Comparison of ENCODE assay signal across 8 cellular contexts in genomic region chr12:123670882-123671728, GRCh38. TPM values are rescaled to one million over a fixed set of nuclear protein-coding genes. Genes with fewer than 3 reads are reported as not detected.
DNase-seq lines count a peak whose midpoint lies in the region; ATAC-seq, FAIRE-seq and TF ChIP-seq lines count a peak whose summit lies in the region.

Gene TCTN2, plus strand, starts transcription at chr12:123671113. Its CDS starts 128 bp downstream, at chr12:123671241.

- no peak for FAIRE-seq in astrocyte (lab: Jason Lieb, UNC)

- TF ChIP-seq CTCF in astrocyte (IDR thresholded peaks at IDR 0.05; ENCODE audit: insufficient read depth, low read depth, low read length) (no peak), vagina (IDR thresholded peaks at IDR 0.05) (no peak)

- no peaks in the 10 kb centered on the region for H4K20me1 ChIP-seq in astrocyte (ENCODE audit: insufficient read depth, low read length)

- peak within 1 kb of the TSS; percentile 41 for H3K27ac ChIP-seq in astrocyte (ENCODE audit: low read depth, low read length)
- peak within 1 kb of the TSS; percentile 68 for H3K27ac ChIP-seq in rectal smooth muscle tissue (ENCODE audit: low read depth, low read length)
- no peak within 1 kb of the TSS for H3K27ac ChIP-seq in vagina

- H3K9ac ChIP-seq in astrocyte (ENCODE audit: low read length) (peak within 1 kb of the TSS; percentile 83), rectal smooth muscle tissue (ENCODE audit: low read length) (peak within 1 kb of the TSS; percentile 51)

- H3K4me1 ChIP-seq in astrocyte (ENCODE audit: insufficient read depth, low read length) (peaks cover 13% of the 10 kb centered on the region), rectal smooth muscle tissue (ENCODE audit: control insufficient read depth, insufficient read depth, low read length) (peaks cover 8% of the 10 kb centered on the region), vagina (peaks cover 19% of the 10 kb centered on the region)

- H3K36me3 Mint-ChIP-seq in T-helper 2 cell treated with Interferon-gamma antibody and Interleukin-4, amounts not matched to agents 5 μg/mL and 100 μg/mL, for 36 hours (ENCODE audit: low read depth): no peaks in the 10 kb centered on the region
- H3K36me3 Mint-ChIP-seq in astrocyte (ENCODE audit: low read depth, unreplicated experiment): peaks cover 9% of the 10 kb centered on the region

- peak within 1 kb of the TSS; percentile 90 for H3K4me3 ChIP-seq in astrocyte (ENCODE audit: insufficient read depth, low read depth, low read length)
- H3K4me3 ChIP-seq in rectal smooth muscle tissue (ENCODE audit: low read length): peak within 1 kb of the TSS; percentile 96
- H3K4me3 ChIP-seq in vagina: peak within 1 kb of the TSS; percentile 54 to 96

- H3K27me3 ChIP-seq in astrocyte (ENCODE audit: insufficient read depth, low read length) (no peaks in the 10 kb centered on the region), rectal smooth muscle tissue (ENCODE audit: control insufficient read depth, insufficient read depth, low read length) (no peaks in the 10 kb centered on the region), vagina (no peaks in the 10 kb centered on the region)

- peak within 1 kb of the TSS; percentile 93 for H2AFZ ChIP-seq in astrocyte (ENCODE audit: low read depth, low read length)

- peak within 1 kb of the TSS; percentile 87 for H3K4me3 Mint-ChIP-seq in T-helper 2 cell treated with Interferon-gamma antibody and Interleukin-4, amounts not matched to agents 5 μg/mL and 100 μg/mL, for 36 hours
- peak within 1 kb of the TSS; percentile 90 for H3K4me3 Mint-ChIP-seq in astrocyte (ENCODE audit: unreplicated experiment)

- H3K36me3 ChIP-seq in astrocyte (ENCODE audit: insufficient read depth, low read length): no peaks in the 10 kb centered on the region
- peaks cover 5% of the 10 kb centered on the region for H3K36me3 ChIP-seq in rectal smooth muscle tissue (ENCODE audit: control insufficient read depth, insufficient read depth, low read length)
- peaks cover 0 to 19% of the 10 kb centered on the region in 2 donors for H3K36me3 ChIP-seq in vagina

- H3K9me3 ChIP-seq in astrocyte (ENCODE audit: insufficient read depth, low read depth, low read length) (no peaks in the 10 kb centered on the region), vagina (no peaks in the 10 kb centered on the region)

- no peak for TF ChIP-seq POLR2A in vagina (IDR thresholded peaks at IDR 0.05)

- H3K79me2 ChIP-seq in astrocyte (ENCODE audit: insufficient read depth, low read length): no peaks in the 10 kb centered on the region

- no peaks in the 10 kb centered on the region for H3K27me3 Mint-ChIP-seq in T-helper 2 cell treated with Interferon-gamma antibody and Interleukin-4, amounts not matched to agents 5 μg/mL and 100 μg/mL, for 36 hours (ENCODE audit: low read depth)
- H3K27me3 Mint-ChIP-seq in astrocyte (ENCODE audit: low read depth, unreplicated experiment): no peaks in the 10 kb centered on the region

- H3K4me1 Mint-ChIP-seq in T-helper 2 cell treated with Interferon-gamma antibody and Interleukin-4, amounts not matched to agents 5 μg/mL and 100 μg/mL, for 36 hours (ENCODE audit: low read depth): peaks cover 10% of the 10 kb centered on the region
- peaks cover 2% of the 10 kb centered on the region for H3K4me1 Mint-ChIP-seq in astrocyte (ENCODE audit: low read depth, unreplicated experiment)

- H3K9me3 Mint-ChIP-seq in T-helper 2 cell treated with Interferon-gamma antibody and Interleukin-4, amounts not matched to agents 5 μg/mL and 100 μg/mL, for 36 hours: no peaks in the 10 kb centered on the region
- no peaks in the 10 kb centered on the region for H3K9me3 Mint-ChIP-seq in astrocyte (ENCODE audit: unreplicated experiment)

- H3K4me2 ChIP-seq in astrocyte (ENCODE audit: low read length): peak within 1 kb of the TSS; percentile 98

- intact Hi-C loops in vagina (cut with DNase I): no loop called here

- ATAC-seq in GM18508 (IDR thresholded peaks at IDR 0.05; ENCODE audit: insufficient read depth, unreplicated experiment) (peak; percentile 70), HG02973 (IDR thresholded peaks at IDR 0.05; ENCODE audit: unreplicated experiment) (peak; percentile 96)

- DNase-seq in NCI-H1930 (lab: John Stamatoyannopoulos, UW) (peak; percentile 84 to 86), astrocyte (ENCODE audit: low read depth) (peak; percentile 82), hepatic stellate cell (ENCODE audit: low spot score) (peak; percentile 99), vagina (ENCODE audit: extremely low spot score in 2 of 2) (peak in 1 of 2 donors; percentile 95)
- DNase-seq in T-helper 2 cell treated with Interferon-gamma antibody and Interleukin-4, amounts not matched to agents 5 μg/mL and 100 μg/mL, for 36 hours (ENCODE audit: low spot score): peak; percentile 93

- H3K27ac Mint-ChIP-seq in T-helper 2 cell treated with Interferon-gamma antibody and Interleukin-4, amounts not matched to agents 5 μg/mL and 100 μg/mL, for 36 hours: no peak within 1 kb of the TSS
- H3K27ac Mint-ChIP-seq in astrocyte (ENCODE audit: unreplicated experiment): peak within 1 kb of the TSS; percentile 62

RNA-seq across cellular contexts. Expression of gene TCTN2, which starts in this region (rescaled TPM):
- total RNA-seq in astrocyte (9.2 TPM in 2 replicates), vagina (6.1 TPM)
